ENCODE assay signal across 8 cellular contexts in genomic region chr16:90077240-90077756, GRCh38.
DNase-seq lines count a peak whose midpoint lies in the region; ATAC-seq lines count a peak whose summit lies in the region.

Gene PRDM7 (minus strand): TSS chr16:90077331. CDS start chr16:90075910, 1,421 bp downstream.

- ATAC-seq in HG03095 (IDR thresholded peaks at IDR 0.05; ENCODE audit: unreplicated experiment): peak; percentile 86

- DNase-seq in NK-92 (lab: John Stamatoyannopoulos, UW; ENCODE audit: unreplicated experiment) (peak; percentile 54), NCI-H2196 (lab: John Stamatoyannopoulos, UW; ENCODE audit: unreplicated experiment) (peak; percentile 86), iris pigment epithelial cell (ENCODE audit: low read depth) (peak; percentile 95), smooth muscle cell of the brain vasculature (ENCODE audit: low read depth, low spot score) (peak; percentile 77)
- DNase-seq in NK-92 treated with Interleukin-12 subunit alpha and Interleukin-12 subunit beta, amount 100 ng/mL, for 24 hours (lab: John Stamatoyannopoulos, UW): no peak
- peak; percentile 77 to 90 (median 80) for DNase-seq in activated CD4-positive, CD25-positive, alpha-beta regulatory T cell (lab: John Stamatoyannopoulos, UW)
- DNase-seq in central memory CD4-positive, alpha-beta T cell: peak; percentile 93
